Comparison of ENCODE assay signal across 15 cellular contexts in the genomic region with DNA sequence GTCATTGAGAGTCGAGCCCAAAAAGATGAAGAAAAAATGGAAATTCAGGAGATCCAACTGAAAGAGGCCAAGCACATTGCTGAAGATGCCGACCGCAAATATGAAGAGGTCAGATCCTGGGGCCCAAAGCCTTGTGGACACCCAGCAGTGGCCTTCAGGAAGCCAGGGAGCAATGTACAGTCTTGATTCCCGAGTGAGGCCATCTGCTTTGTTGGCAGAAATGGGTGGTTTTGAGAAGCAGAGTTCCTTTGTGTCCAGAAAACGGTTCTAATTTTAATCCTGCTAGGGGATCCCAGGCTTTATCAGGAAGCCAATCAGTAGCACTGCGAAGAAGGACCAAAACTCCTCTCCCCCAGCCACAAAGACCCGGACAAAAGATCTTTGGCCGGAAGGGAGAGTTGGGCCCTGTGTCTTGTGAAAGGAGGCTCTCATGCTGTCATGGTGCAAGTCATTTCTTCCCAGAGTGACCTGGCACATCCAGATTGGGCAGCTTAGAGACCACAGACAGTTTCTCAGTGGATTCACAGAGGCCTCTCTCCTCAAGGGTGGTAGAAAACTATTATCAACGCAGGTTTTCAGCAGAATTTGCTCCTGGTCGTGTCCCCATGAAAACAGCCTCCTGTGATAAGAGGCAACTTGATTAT. TPM values are rescaled to one million over a fixed set of nuclear protein-coding genes. Genes with fewer than 3 reads are reported as not detected.
DNase-seq lines count a peak whose midpoint lies in the region; ATAC-seq, FAIRE-seq and TF ChIP-seq lines count a peak whose summit lies in the region.
"Had no signal": no experiment of that assay in that cellular context is flagged by ENCODE, and none has a peak within 500 bp of the region (broad histone marks: within the 10 kb centered on the region; RNA-seq: fewer than 3 reads in every experiment).

No MANE protein-coding gene starts in this region.

- in situ Hi-C loops in G401 (cut with HindIII; ENCODE audit: low sequenced_read_pairs), result no loop called here
- in situ Hi-C loops in gastrocnemius medialis (cut with MboI; ENCODE audit: low sequenced_read_pairs in 4 of 4), result loop anchor here in 1 of 4 donors (5.0 kb wide), 1 partner anchor 33 kb away; no protein-coding TSS in a partner anchor

- no peaks in the 10 kb centered on the region for H3K27me3 ChIP-seq in ascending aorta
- no peaks in the 10 kb centered on the region for H3K27me3 ChIP-seq in right cardiac atrium (ENCODE audit: control insufficient read depth, insufficient read depth)
- no peaks in the 10 kb centered on the region for H3K27me3 ChIP-seq in gastrocnemius medialis
- no peaks in the 10 kb centered on the region for H3K27me3 ChIP-seq in effector memory CD4-positive, alpha-beta T cell (replicated peaks; ENCODE audit: control insufficient read depth, insufficient read depth, low read length, poor library complexity, severe bottlenecking)
- H3K27me3 ChIP-seq: vagina had no signal

- H3K27ac Mint-ChIP-seq in MCF 10A (ENCODE audit: low read depth, unreplicated experiment), result no peak overlapping the region
- H3K27ac Mint-ChIP-seq: dendritic cell treated with granulocyte-macrophage colony-stimulating factor and Interleukin-4, amounts not matched to agents 40 ng/mL and 50 ng/mL, for 4 days; stimulated activated naive CD8-positive, alpha-beta T cell treated with anti-CD3 and anti-CD28 coated beads, Interleukin-15, Interleukin-2, amounts not matched to agents 100 ng/mL and 50 ng/mL, for 24 hours; T-cell had no signal

- intact Hi-C loops in ascending aorta (cut with DNase I), result no loop called here
- intact Hi-C loops in right cardiac atrium (cut with DNase I), result no loop called here
- intact Hi-C loops in gastrocnemius medialis (cut with DNase I; ENCODE audit: low total_unique reads), result no loop called here
- intact Hi-C loops in kidney (cut with DNase I), result no loop called here
- intact Hi-C loops in MCF 10A (cut with micrococcal nuclease), result no loop called here

- no peak overlapping the region for H3K4me3 Mint-ChIP-seq in MCF 10A (ENCODE audit: unreplicated experiment)
- H3K4me3 Mint-ChIP-seq: dendritic cell treated with granulocyte-macrophage colony-stimulating factor and Interleukin-4, amounts not matched to agents 40 ng/mL and 50 ng/mL, for 4 days; stimulated activated naive CD8-positive, alpha-beta T cell treated with anti-CD3 and anti-CD28 coated beads, Interleukin-15, Interleukin-2, amounts not matched to agents 100 ng/mL and 50 ng/mL, for 24 hours; T-cell had no signal

- peaks cover 7% of the 10 kb centered on the region for H3K4me1 Mint-ChIP-seq in MCF 10A (ENCODE audit: insufficient read depth, unreplicated experiment)
- H3K4me1 Mint-ChIP-seq: T-cell had no signal

- peaks cover 3 to 15% of the 10 kb centered on the region in 2 donors for H3K4me1 ChIP-seq in ascending aorta
- peaks cover 13% of the 10 kb centered on the region for H3K4me1 ChIP-seq in right cardiac atrium (ENCODE audit: control insufficient read depth, insufficient read depth, low read length)
- peaks cover 12 to 36% of the 10 kb centered on the region in 2 donors for H3K4me1 ChIP-seq in gastrocnemius medialis
- H3K4me1 ChIP-seq in effector memory CD4-positive, alpha-beta T cell (ENCODE audit: control insufficient read depth, insufficient read depth, low read length, poor library complexity, severe bottlenecking), result no peaks in the 10 kb centered on the region
- H3K4me1 ChIP-seq in kidney (ENCODE audit: control insufficient read depth in 1 of 2, insufficient read depth in 1 of 2, low read depth in 1 of 2, low read length in 2 of 2), result peaks cover 8 to 10% of the 10 kb centered on the region in 2 donors

- H3K36me3 Mint-ChIP-seq in MCF 10A (ENCODE audit: insufficient read depth, unreplicated experiment), result peaks cover 87% of the 10 kb centered on the region

- no peaks in the 10 kb centered on the region for H3K27me3 Mint-ChIP-seq in MCF 10A (ENCODE audit: insufficient read depth, unreplicated experiment)
- H3K27me3 Mint-ChIP-seq: stimulated activated naive CD8-positive, alpha-beta T cell treated with anti-CD3 and anti-CD28 coated beads, Interleukin-15, Interleukin-2, amounts not matched to agents 100 ng/mL and 50 ng/mL, for 24 hours; T-cell had no signal

- CTCF ChIA-PET in MCF 10A (lab: Yijun Ruan, JAX), result interaction anchor here (0.5 to 1.1 kb wide), 2 partner anchors 12 to 207 kb away, joined by 3 to 7 read pairs; no protein-coding TSS in a partner anchor

- no peak for FAIRE-seq in kidney (lab: Jason Lieb, UNC)

- H3K9me3 Mint-ChIP-seq in MCF 10A (ENCODE audit: unreplicated experiment), result no peaks in the 10 kb centered on the region
- H3K9me3 Mint-ChIP-seq: dendritic cell treated with granulocyte-macrophage colony-stimulating factor and Interleukin-4, amounts not matched to agents 40 ng/mL and 50 ng/mL, for 4 days; stimulated activated naive CD8-positive, alpha-beta T cell treated with anti-CD3 and anti-CD28 coated beads, Interleukin-15, Interleukin-2, amounts not matched to agents 100 ng/mL and 50 ng/mL, for 24 hours; T-cell had no signal

- no TSS peak for BruUV-seq in MCF 10A (replicated peaks; lab: Mats Ljungman, UMichigan)

- DNase-seq in G401 (ENCODE audit: low spot score) (peak; percentile 91), ascending aorta (ENCODE audit: low spot score in 2 of 2) (no peak), right cardiac atrium (no peak), gastrocnemius medialis (no peak), kidney (no peak), MCF 10A (ENCODE audit: unreplicated experiment) (no peak)
- DNase-seq in effector memory CD4-positive, alpha-beta T cell, result no peak
- DNase-seq: activated CD4-positive, alpha-beta T cell treated with anti-CD3 and anti-CD28 coated beads, Interleukin-2, amount 50 U/mL, for 4 hours; activated naive CD4-positive, alpha-beta T cell; NCI-H146; retina; T-cell had no signal

- peaks cover 83 to 95% of the 10 kb centered on the region in 2 donors for H3K36me3 ChIP-seq in ascending aorta
- H3K36me3 ChIP-seq in gastrocnemius medialis, result peaks cover 0 to 76% of the 10 kb centered on the region in 2 donors
- peaks cover 61% of the 10 kb centered on the region for H3K36me3 ChIP-seq in effector memory CD4-positive, alpha-beta T cell (ENCODE audit: control insufficient read depth, insufficient read depth, low read length)
- H3K36me3 ChIP-seq in kidney (ENCODE audit: control insufficient read depth in 1 of 2, insufficient read depth in 2 of 2, low read length in 2 of 2), result peaks cover 57 to 65% of the 10 kb centered on the region in 2 donors

- 52% methylated on average over 10 of the region's 10 CpGs for WGBS in right cardiac atrium

- POLR2A ChIA-PET in MCF 10A (lab: Yijun Ruan, JAX), result interaction anchor here (1.3 kb wide), 1 partner anchor 12 kb away, joined by 3 read pairs; no protein-coding TSS in a partner anchor

- TF ChIP-seq CTCF in ascending aorta (IDR thresholded peaks at IDR 0.05) (no peak), gastrocnemius medialis (IDR thresholded peaks at IDR 0.05 in 4 of 5, conservative IDR thresholded peaks at IDR 0.05 in 1 of 5) (no peak), kidney (IDR thresholded peaks at IDR 0.05; ENCODE audit: borderline replicate concordance, extremely low read depth, insufficient read depth) (no peak), MCF 10A (IDR thresholded peaks at IDR 0.05; ENCODE audit: unreplicated experiment) (no peak)

- H3K27ac ChIP-seq in ascending aorta, result peak overlapping the region; percentile 28 to 48
- H3K27ac ChIP-seq in right cardiac atrium (ENCODE audit: low read length), result peak overlapping the region; percentile 48
- peak overlapping the region; percentile 28 to 94 (median 42) for H3K27ac ChIP-seq in gastrocnemius medialis
- H3K27ac ChIP-seq in effector memory CD4-positive, alpha-beta T cell (ENCODE audit: insufficient read depth, low read length, poor library complexity, severe bottlenecking), result no peak overlapping the region
- no peak overlapping the region for H3K27ac ChIP-seq in kidney (ENCODE audit: low read depth in 2 of 2, low read length in 2 of 2)
- H3K27ac ChIP-seq: vagina had no signal

- H3K9ac ChIP-seq in kidney (ENCODE audit: low read length in 2 of 2), result no peak overlapping the region

- TF ChIP-seq POLR2A in gastrocnemius medialis (IDR thresholded peaks at IDR 0.05), result no peak

- H3K9me3 ChIP-seq in ascending aorta, result no peaks in the 10 kb centered on the region
- H3K9me3 ChIP-seq in right cardiac atrium (ENCODE audit: control insufficient read depth, low read length), result no peaks in the 10 kb centered on the region
- H3K9me3 ChIP-seq in gastrocnemius medialis, result no peaks in the 10 kb centered on the region
- H3K9me3 ChIP-seq in effector memory CD4-positive, alpha-beta T cell (ENCODE audit: control insufficient read depth, low read length), result no peaks in the 10 kb centered on the region
- no peaks in the 10 kb centered on the region for H3K9me3 ChIP-seq in kidney (ENCODE audit: control insufficient read depth in 1 of 2, low read length in 2 of 2)
- H3K9me3 ChIP-seq: vagina had no signal

- ATAC-seq in right cardiac atrium, result no peak
- ATAC-seq in gastrocnemius medialis, result no peak
- ATAC-seq: T-cell had no signal

- H3K4me3 ChIP-seq in ascending aorta (no peak overlapping the region), right cardiac atrium (ENCODE audit: low read length) (no peak overlapping the region), gastrocnemius medialis (no peak overlapping the region), kidney (ENCODE audit: low read length in 2 of 2) (no peak overlapping the region)
- no peak overlapping the region for H3K4me3 ChIP-seq in effector memory CD4-positive, alpha-beta T cell (ENCODE audit: insufficient read depth, low read depth, low read length, poor library complexity, severe bottlenecking)
- H3K4me3 ChIP-seq: vagina had no signal

RNA-seq across cellular contexts. Expression of gene TPM1, which starts 17.1 kb away (rescaled TPM):
- total RNA-seq in G401 (2014; rRNA removed; shearing (Covaris generic)), result 768 and 828 TPM in 2 replicates
- 813 TPM for total RNA-seq in ascending aorta
- 1,000 to 10,000 TPM; 6,360 to 7,970 (median 7,200) TPM for total RNA-seq in right cardiac atrium
- 10,076 TPM for polyA plus RNA-seq in right cardiac atrium
- total RNA-seq in gastrocnemius medialis, result 1,000 to 10,000 TPM in 1 of 4 donors, 100 to 1,000 TPM in 3; 656 to 1,383 (median 909) TPM
- total RNA-seq in kidney, result 473 TPM
- 252 TPM for polyA plus RNA-seq in kidney (ENCODE audit: insufficient read depth, low read depth, low replicate concordance)
- 67.8 and 70.4 TPM in 2 replicates for total RNA-seq in MCF 10A (2022)

Comparison
In these comparisons a context has a peak if more than half of its experiments do, and no peak if none do; other contexts are left out.
1. H3K27ac ChIP-seq: peak in ascending aorta (2 of 2), right cardiac atrium (single experiment) and gastrocnemius medialis (4 of 4); none in effector memory CD4-positive, alpha-beta T cell (single experiment) and kidney (0 of 2).